Comparison of ENCODE assay signal across 28 cellular contexts in the genomic region with DNA sequence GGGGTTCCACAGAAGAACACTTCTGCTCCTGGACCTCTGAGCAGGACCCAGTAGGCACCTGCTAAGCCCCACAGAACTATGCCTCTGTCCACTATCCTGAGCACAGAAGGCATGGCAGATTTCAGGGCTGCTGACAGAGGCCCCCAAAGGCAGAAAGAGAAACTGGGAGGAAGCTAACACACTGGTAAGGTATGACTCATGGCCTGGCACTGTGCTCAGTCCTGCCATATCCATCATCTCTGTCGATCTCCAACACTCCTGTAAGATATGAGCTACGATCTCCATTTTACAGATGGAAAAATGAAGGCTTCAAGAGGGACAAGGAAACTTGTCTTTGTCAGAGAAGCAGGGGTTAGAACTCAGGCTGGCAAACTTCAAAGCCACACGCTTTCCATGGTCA.
"Had no signal": no experiment of that assay in that cellular context is flagged by ENCODE, and none has a peak within 500 bp of the region (broad histone marks: within the 10 kb centered on the region; RNA-seq: fewer than 3 reads in every experiment).

No MANE protein-coding gene starts in this region.

- H3K36me3 Mint-ChIP-seq: activated CD8-positive, alpha-beta memory T cell treated with anti-CD3 and anti-CD28 coated beads, Interleukin-2, amount 10 ng/mL, durations not matched to agents 7 days and 5 days; activated naive CD4-positive, alpha-beta T cell treated with anti-CD3 and anti-CD28 coated beads, Interleukin-2, amount 50 U/mL, for 24 hours; mesothelial cell of epicardium; naive B cell had no signal

- ATAC-seq: activated CD8-positive, alpha-beta memory T cell treated with anti-CD3 and anti-CD28 coated beads, Interleukin-2, amount 10 ng/mL, durations not matched to agents 7 days and 5 days; activated CD8-positive, alpha-beta T cell treated with anti-CD3 and anti-CD28 coated beads for 36 hours; gastrocnemius medialis; left cardiac atrium; left ventricle myocardium superior had no signal

- H3K9me3 Mint-ChIP-seq: activated CD8-positive, alpha-beta T cell treated with anti-CD3 and anti-CD28 coated beads for 36 hours; activated naive CD4-positive, alpha-beta T cell treated with anti-CD3 and anti-CD28 coated beads, Interleukin-2, amount 50 U/mL, for 24 hours; activated T-helper 2 cell treated with anti-CD3 and anti-CD28 coated beads, Interferon-gamma antibody, Interleukin-2, Interleukin-4, amounts not matched to agents 10 μg/mL and 5 μg/mL and 100 μg/mL, durations not matched to agents 14 hours and 24 hours and 36 hours; mesothelial cell of epicardium; neural crest cell; stimulated activated naive CD8-positive, alpha-beta T cell treated with anti-CD3 and anti-CD28 coated beads, Interleukin-15, Interleukin-2, amounts not matched to agents 100 ng/mL and 50 ng/mL, for 24 hours; T-helper 1 cell treated with Interleukin-12 subunit alpha and Interleukin-12 subunit beta and Interleukin-4 antibody, amounts not matched to agents 30 μg/mL and 1 μg/mL, for 36 hours had no signal

- H3K4me3 Mint-ChIP-seq: activated CD8-positive, alpha-beta memory T cell treated with anti-CD3 and anti-CD28 coated beads, Interleukin-2, amount 10 ng/mL, durations not matched to agents 7 days and 5 days; activated CD8-positive, alpha-beta T cell treated with anti-CD3 and anti-CD28 coated beads for 36 hours; activated naive CD4-positive, alpha-beta T cell treated with anti-CD3 and anti-CD28 coated beads, Interleukin-2, amount 50 U/mL, for 24 hours; mesothelial cell of epicardium; naive B cell; neural crest cell; stimulated activated naive CD8-positive, alpha-beta T cell treated with anti-CD3 and anti-CD28 coated beads, Interleukin-15, Interleukin-2, amounts not matched to agents 100 ng/mL and 50 ng/mL, for 24 hours; T-helper 1 cell treated with Interleukin-12 subunit alpha and Interleukin-12 subunit beta and Interleukin-4 antibody, amounts not matched to agents 30 μg/mL and 1 μg/mL, for 36 hours had no signal

- DNase-seq: activated CD4-positive, alpha-beta T cell treated with anti-CD3 and anti-CD28 coated beads for 1 hour; activated CD4-positive, alpha-beta T cell treated with anti-CD3 and anti-CD28 coated beads, Interleukin-2, amount 50 U/mL, for 1 hour; activated CD8-positive, alpha-beta memory T cell treated with anti-CD3 and anti-CD28 coated beads, Interleukin-2, amount 10 ng/mL, durations not matched to agents 7 days and 5 days; activated CD8-positive, alpha-beta T cell treated with anti-CD3 and anti-CD28 coated beads for 36 hours; activated T-cell treated with anti-CD3 and anti-CD28 coated beads, Interleukin-2, amount 50 U/mL, for 48 hours; anterior cingulate cortex; effector memory CD4-positive, alpha-beta T cell; gastrocnemius medialis; hippocampal formation; left cardiac atrium; left ventricle myocardium superior; naive B cell; occipital lobe; stimulated activated CD4-positive, alpha-beta T cell treated with anti-CD3 and anti-CD28 coated beads, Interleukin-2, amount 100 ng/mL, for 48 hours; substantia nigra; SW 1271; T1000 had no signal

- H3K9me3 ChIP-seq: gastrocnemius medialis, right atrium auricular region, upper lobe of left lung, vagina had no signal

- H3K27ac Mint-ChIP-seq: activated CD8-positive, alpha-beta memory T cell treated with anti-CD3 and anti-CD28 coated beads, Interleukin-2, amount 10 ng/mL, durations not matched to agents 7 days and 5 days; activated CD8-positive, alpha-beta T cell treated with anti-CD3 and anti-CD28 coated beads for 36 hours; activated naive CD4-positive, alpha-beta T cell treated with anti-CD3 and anti-CD28 coated beads, Interleukin-2, amount 50 U/mL, for 24 hours; activated T-helper 2 cell treated with anti-CD3 and anti-CD28 coated beads, Interferon-gamma antibody, Interleukin-2, Interleukin-4, amounts not matched to agents 10 μg/mL and 5 μg/mL and 100 μg/mL, durations not matched to agents 14 hours and 24 hours and 36 hours; mesothelial cell of epicardium; naive B cell; stimulated activated naive CD8-positive, alpha-beta T cell treated with anti-CD3 and anti-CD28 coated beads, Interleukin-15, Interleukin-2, amounts not matched to agents 100 ng/mL and 50 ng/mL, for 24 hours; T-helper 1 cell treated with Interleukin-12 subunit alpha and Interleukin-12 subunit beta and Interleukin-4 antibody, amounts not matched to agents 30 μg/mL and 1 μg/mL, for 36 hours had no signal

- H3K4me1 Mint-ChIP-seq: activated CD8-positive, alpha-beta memory T cell treated with anti-CD3 and anti-CD28 coated beads, Interleukin-2, amount 10 ng/mL, durations not matched to agents 7 days and 5 days; activated naive CD4-positive, alpha-beta T cell treated with anti-CD3 and anti-CD28 coated beads, Interleukin-2, amount 50 U/mL, for 24 hours; mesothelial cell of epicardium; naive B cell had no signal

- H3K27ac ChIP-seq: dorsolateral prefrontal cortex, gastrocnemius medialis, parathyroid adenoma, right atrium auricular region, upper lobe of left lung, vagina had no signal

- H3K4me1 ChIP-seq: gastrocnemius medialis, parathyroid adenoma, right atrium auricular region, upper lobe of left lung, vagina had no signal

- H3K36me3 ChIP-seq: gastrocnemius medialis, right atrium auricular region, upper lobe of left lung, vagina had no signal

- H3K27me3 ChIP-seq: dorsolateral prefrontal cortex, gastrocnemius medialis, right atrium auricular region, upper lobe of left lung, vagina had no signal

- H3K4me3 ChIP-seq: dorsolateral prefrontal cortex, gastrocnemius medialis, right atrium auricular region, upper lobe of left lung, vagina had no signal

- H3K27me3 Mint-ChIP-seq: activated CD8-positive, alpha-beta memory T cell treated with anti-CD3 and anti-CD28 coated beads, Interleukin-2, amount 10 ng/mL, durations not matched to agents 7 days and 5 days had no signal
